13 cellular contexts compared by ENCODE assay signal in genomic region chr13:30734434-30734833, GRCh38. TPM values are rescaled to one million over a fixed set of nuclear protein-coding genes. Genes with fewer than 3 reads are reported as not detected.
DNase-seq lines count a peak whose midpoint lies in the region; ATAC-seq, FAIRE-seq and TF ChIP-seq lines count a peak whose summit lies in the region.
"Had no signal": no experiment of that assay in that cellular context is flagged by ENCODE, and none has a peak within 500 bp of the region (broad histone marks: within the 10 kb centered on the region; RNA-seq: fewer than 3 reads in every experiment).

No MANE protein-coding gene starts in this region.

- H2AFZ ChIP-seq in astrocyte (ENCODE audit: low read depth, low read length), result no peak overlapping the region

- intact Hi-C loops in natural killer cell (cut with micrococcal nuclease) (no loop called here), sigmoid colon (cut with DNase I) (no loop called here)

- TF ChIP-seq CTCF in astrocyte (IDR thresholded peaks at IDR 0.05; ENCODE audit: insufficient read depth, low read depth, low read length) (no peak), natural killer cell (IDR thresholded peaks at IDR 0.05) (no peak), sigmoid colon (IDR thresholded peaks at IDR 0.05) (no peak)

- H3K36me3 ChIP-seq in astrocyte (ENCODE audit: insufficient read depth, low read length) (no peaks in the 10 kb centered on the region), sigmoid colon (no peaks in the 10 kb centered on the region)
- H3K36me3 ChIP-seq: transverse colon had no signal

- H3K4me3 ChIP-seq in astrocyte (ENCODE audit: insufficient read depth, low read depth, low read length), result no peak overlapping the region
- no peak overlapping the region for H3K4me3 ChIP-seq in sigmoid colon
- H3K4me3 ChIP-seq: SK-N-MC, transverse colon had no signal

- H3K27me3 ChIP-seq in astrocyte (ENCODE audit: insufficient read depth, low read length) (no peaks in the 10 kb centered on the region), sigmoid colon (peaks cover 0 to 4% (median 0%) of the 10 kb centered on the region in 3 donors)
- H3K27me3 ChIP-seq: transverse colon had no signal

- H3K4me1 ChIP-seq in astrocyte (ENCODE audit: insufficient read depth, low read length) (peaks cover 19% of the 10 kb centered on the region), sigmoid colon (no peaks in the 10 kb centered on the region)

- 72 to 85% methylated on average over 1 of the region's 1 CpG for WGBS in sigmoid colon, 2 donors

- H3K36me3 Mint-ChIP-seq in T-helper 2 cell treated with Interferon-gamma antibody and Interleukin-4, amounts not matched to agents 5 μg/mL and 100 μg/mL, for 36 hours (ENCODE audit: low read depth), result peaks cover 12% of the 10 kb centered on the region
- H3K36me3 Mint-ChIP-seq in astrocyte (ENCODE audit: low read depth, unreplicated experiment) (no peaks in the 10 kb centered on the region), natural killer cell (no peaks in the 10 kb centered on the region)

- DNase-seq in T-helper 2 cell treated with Interferon-gamma antibody and Interleukin-4, amounts not matched to agents 5 μg/mL and 100 μg/mL, for 36 hours (ENCODE audit: low spot score), result no peak
- DNase-seq in T-helper 2 cell, result no peak
- DNase-seq in NCI-H226, result peak; percentile 58
- DNase-seq in astrocyte (ENCODE audit: low read depth), result peak; percentile 80
- no peak for DNase-seq in natural killer cell
- DNase-seq in NK-92 (lab: John Stamatoyannopoulos, UW; ENCODE audit: unreplicated experiment), result no peak
- DNase-seq in sigmoid colon, result no peak
- DNase-seq: occipital lobe; stimulated activated CD4-positive, alpha-beta T cell treated with anti-CD3 and anti-CD28 coated beads, Interleukin-2, amount 100 ng/mL, for 24 hours; transverse colon had no signal

- TF ChIP-seq EP300 in sigmoid colon (IDR thresholded peaks at IDR 0.05), result no peak

- H3K9me3 Mint-ChIP-seq in T-helper 2 cell treated with Interferon-gamma antibody and Interleukin-4, amounts not matched to agents 5 μg/mL and 100 μg/mL, for 36 hours, result no peaks in the 10 kb centered on the region
- H3K9me3 Mint-ChIP-seq in astrocyte (ENCODE audit: unreplicated experiment), result no peaks in the 10 kb centered on the region
- H3K9me3 Mint-ChIP-seq in natural killer cell, result no peaks in the 10 kb centered on the region

- peak overlapping the region; percentile 96 for H3K4me3 Mint-ChIP-seq in T-helper 2 cell treated with Interferon-gamma antibody and Interleukin-4, amounts not matched to agents 5 μg/mL and 100 μg/mL, for 36 hours
- H3K4me3 Mint-ChIP-seq in astrocyte (ENCODE audit: unreplicated experiment), result no peak overlapping the region
- peak overlapping the region; percentile 13 for H3K4me3 Mint-ChIP-seq in natural killer cell

- H3K9me3 ChIP-seq in astrocyte (ENCODE audit: insufficient read depth, low read depth, low read length) (no peaks in the 10 kb centered on the region), sigmoid colon (no peaks in the 10 kb centered on the region)
- H3K9me3 ChIP-seq: transverse colon had no signal

- H3K27ac ChIP-seq in astrocyte (ENCODE audit: low read depth, low read length) (peak overlapping the region; percentile 15), sigmoid colon (no peak overlapping the region)
- H3K27ac ChIP-seq: SK-N-MC had no signal

- peak overlapping the region; percentile 12 for H3K4me2 ChIP-seq in astrocyte (ENCODE audit: low read length)

- FAIRE-seq in astrocyte (lab: Jason Lieb, UNC), result no peak
- FAIRE-seq: A204.1 had no signal

- no peaks in the 10 kb centered on the region for H3K27me3 Mint-ChIP-seq in T-helper 2 cell treated with Interferon-gamma antibody and Interleukin-4, amounts not matched to agents 5 μg/mL and 100 μg/mL, for 36 hours (ENCODE audit: low read depth)
- peaks cover 2% of the 10 kb centered on the region for H3K27me3 Mint-ChIP-seq in astrocyte (ENCODE audit: low read depth, unreplicated experiment)
- no peaks in the 10 kb centered on the region for H3K27me3 Mint-ChIP-seq in natural killer cell (ENCODE audit: low read depth in 2 of 2)

- ATAC-seq in natural killer cell (no peak), HG03159 (IDR thresholded peaks at IDR 0.05; ENCODE audit: unreplicated experiment) (no peak)

- peak overlapping the region; percentile 97 for H3K27ac Mint-ChIP-seq in T-helper 2 cell treated with Interferon-gamma antibody and Interleukin-4, amounts not matched to agents 5 μg/mL and 100 μg/mL, for 36 hours
- H3K27ac Mint-ChIP-seq in astrocyte (ENCODE audit: unreplicated experiment) (peak overlapping the region; percentile 90), natural killer cell (peak overlapping the region; percentile 90 to 91)

- TF ChIP-seq POLR2A in sigmoid colon (IDR thresholded peaks at IDR 0.05), result no peak

- no peaks in the 10 kb centered on the region for H4K20me1 ChIP-seq in astrocyte (ENCODE audit: insufficient read depth, low read length)

- no peak overlapping the region for H3K9ac ChIP-seq in astrocyte (ENCODE audit: low read length)

- H3K79me2 ChIP-seq in astrocyte (ENCODE audit: insufficient read depth, low read length), result no peaks in the 10 kb centered on the region

- H3K4me1 Mint-ChIP-seq in T-helper 2 cell treated with Interferon-gamma antibody and Interleukin-4, amounts not matched to agents 5 μg/mL and 100 μg/mL, for 36 hours (ENCODE audit: low read depth), result peaks cover 52% of the 10 kb centered on the region
- peaks cover 42% of the 10 kb centered on the region for H3K4me1 Mint-ChIP-seq in astrocyte (ENCODE audit: low read depth, unreplicated experiment)
- H3K4me1 Mint-ChIP-seq in natural killer cell, result peaks cover 52 to 53% of the 10 kb centered on the region in 2 donors

RNA-seq across cellular contexts. Expression of gene ALOX5AP, which starts 0.9 kb away (rescaled TPM):
- 2.9 and 4.5 TPM in 2 replicates for total RNA-seq in astrocyte
- total RNA-seq in natural killer cell, result 100 to 1,000 TPM in 2 of 3 donors, 10 to 100 TPM in 1; 83.9 to 150 (median 114) TPM
- 10 to 100 TPM; 11.6 to 24.8 (median 21.6) TPM for total RNA-seq in sigmoid colon
- 10 to 100 TPM; 13.2 to 65.0 (median 25.6) TPM for polyA plus RNA-seq in sigmoid colon

Comparison
In these comparisons a context has a peak if more than half of its experiments do, and no peak if none do; other contexts are left out.
1. DNase-seq: peak in NCI-H226 (single experiment) and astrocyte (single experiment); none in T-helper 2 cell treated with Interferon-gamma antibody and Interleukin-4, amounts not matched to agents 5 μg/mL and 100 μg/mL, for 36 hours (single experiment), T-helper 2 cell (0 of 5), natural killer cell (single experiment), NK-92 (single experiment) and sigmoid colon (single experiment).
2. Peak in every context shown above with its lines, with median percentiles within 50 percentile points of each other: H3K27ac Mint-ChIP-seq.